8 cellular contexts compared by ENCODE assay signal in the genomic region with DNA sequence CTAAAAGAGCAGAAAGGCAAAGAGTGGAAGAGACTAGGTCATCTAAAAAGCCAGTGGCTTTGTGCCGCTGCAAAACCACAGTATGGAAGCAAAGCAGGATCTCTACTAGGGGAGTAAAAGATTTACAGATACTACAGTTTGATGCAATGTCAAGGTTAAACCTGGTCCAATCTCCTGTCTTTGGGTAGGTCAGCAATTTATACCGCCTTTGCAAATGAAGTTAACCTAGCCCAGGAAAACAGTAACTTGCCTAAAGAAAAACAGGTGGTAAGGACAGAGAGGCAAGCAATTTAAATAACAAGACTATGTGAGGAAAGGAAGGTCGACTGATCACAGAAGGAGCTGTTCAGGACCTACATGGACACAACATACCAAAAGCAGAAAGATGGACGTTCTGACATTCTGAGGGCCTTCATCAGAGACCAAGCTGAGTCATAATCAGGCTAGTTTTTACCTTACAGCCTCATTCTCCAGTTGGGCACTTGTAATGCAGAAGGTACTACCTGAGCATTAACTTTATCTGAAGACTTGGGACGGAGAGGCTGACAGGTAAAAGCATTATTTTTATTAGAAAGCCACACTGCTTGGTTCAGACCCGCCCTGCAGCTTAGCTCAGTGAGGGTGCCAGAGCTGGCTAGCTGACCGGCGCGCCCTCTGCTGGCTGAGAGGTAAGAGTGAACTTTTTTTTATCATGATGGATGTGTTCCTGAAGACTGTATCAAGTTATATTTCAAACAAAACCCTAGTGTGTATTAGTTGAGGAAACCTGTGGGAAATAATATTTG. TPM values are rescaled to one million over a fixed set of nuclear protein-coding genes. Genes with fewer than 3 reads are reported as not detected.
DNase-seq lines count a peak whose midpoint lies in the region; ATAC-seq and TF ChIP-seq lines count a peak whose summit lies in the region.

No MANE protein-coding gene starts in this region.

- H3K36me3 ChIP-seq in GM23338 (ENCODE audit: insufficient read depth) = no peaks in the 10 kb centered on the region
- no peaks in the 10 kb centered on the region for H3K36me3 ChIP-seq in gastroesophageal sphincter
- H3K36me3 ChIP-seq in osteoblast (ENCODE audit: insufficient read depth, low read length) = no peaks in the 10 kb centered on the region
- no peaks in the 10 kb centered on the region for H3K36me3 ChIP-seq in thoracic aorta

- H3K9me2 ChIP-seq in GM23338 (ENCODE audit: insufficient read depth) = no peaks in the 10 kb centered on the region

- no peak for TF ChIP-seq POLR2A in gastroesophageal sphincter (IDR thresholded peaks at IDR 0.05)

- no peaks in the 10 kb centered on the region for H3K27me3 ChIP-seq in GM23338 (ENCODE audit: insufficient read depth)
- H3K27me3 ChIP-seq in gastroesophageal sphincter = no peaks in the 10 kb centered on the region
- H3K27me3 ChIP-seq in osteoblast (ENCODE audit: insufficient read depth, low read length) = no peaks in the 10 kb centered on the region
- no peaks in the 10 kb centered on the region for H3K27me3 ChIP-seq in thoracic aorta (replicated peaks; ENCODE audit: insufficient read depth)

- 4 to 17% methylated on average over 7 to 9 of the region's 9 CpGs for WGBS in gastroesophageal sphincter (ENCODE audit: low coverage in 1 of 2), 2 donors

- peaks cover 4% of the 10 kb centered on the region for H3K27me3 Mint-ChIP-seq in GM23338 (ENCODE audit: insufficient read depth, low read depth, poor library complexity)

- TF ChIP-seq CTCF in GM23338 (conservative IDR thresholded peaks at IDR 0.05; ENCODE audit: low read depth in 2 of 2) = peak; percentile 91 to 98
- peak; percentile 81 to 89 (median 88) for TF ChIP-seq CTCF in gastroesophageal sphincter (IDR thresholded peaks at IDR 0.05)
- TF ChIP-seq CTCF in osteoblast (IDR thresholded peaks at IDR 0.05; ENCODE audit: extremely low read depth, low read depth, low read length) = peak; percentile 92
- TF ChIP-seq CTCF in thoracic aorta (IDR thresholded peaks at IDR 0.05) = peak; percentile 79

- peak overlapping the region; percentile 86 for H3K27ac Mint-ChIP-seq in GM23338

- peak overlapping the region; percentile 66 for H3K4me3 Mint-ChIP-seq in GM23338

- H3K4me3 ChIP-seq in GM23338 (peak overlapping the region; percentile 48), gastroesophageal sphincter (peak overlapping the region; percentile 10 to 11), osteoblast (ENCODE audit: insufficient read depth, low read length) (peak overlapping the region; percentile 51), thoracic aorta (peak overlapping the region; percentile 61)

- H3K4me1 Mint-ChIP-seq in GM23338 = peaks cover 33% of the 10 kb centered on the region

- H2AFZ ChIP-seq in GM23338 (peak overlapping the region; percentile 20; the same call in 1 of the 2 replicates), osteoblast (ENCODE audit: low read length) (peak overlapping the region; percentile 75)

- ATAC-seq in GM23338 = peak; percentile 85
- ATAC-seq in gastroesophageal sphincter = peak; percentile 71
- ATAC-seq in thoracic aorta (ENCODE audit: insufficient number of reproducible peaks, low FRiP score, low read depth) = peak; percentile 70

- H3K4me2 ChIP-seq in GM23338 (peak overlapping the region; percentile 73), osteoblast (ENCODE audit: insufficient read depth, low read length) (peak overlapping the region; percentile 77)

- in situ Hi-C loops in SK-MEL-5 (cut with HindIII; ENCODE audit: low pct_unique_long_range_greater_than_20kb, low sequenced_read_pairs) = no loop called here

- H3K4me1 ChIP-seq in GM23338 (ENCODE audit: insufficient read depth) (peaks cover 35% of the 10 kb centered on the region), gastroesophageal sphincter (peaks cover 0 to 27% (median 2%) of the 10 kb centered on the region in 3 donors), osteoblast (ENCODE audit: insufficient read depth, low read length) (no peaks in the 10 kb centered on the region), thoracic aorta (ENCODE audit: control insufficient read depth in 1 of 2, low read depth in 2 of 2) (peaks cover 3 to 21% of the 10 kb centered on the region in 2 donors)

- H3F3A ChIP-seq in GM23338 (replicated peaks; ENCODE audit: low read depth) = 0 out of 2 replicates have a peak, but pooled peaks cover 3% of the 10 kb centered on the region

- H3K9me3 ChIP-seq in gastroesophageal sphincter (no peaks in the 10 kb centered on the region), osteoblast (ENCODE audit: low read depth, low read length) (no peaks in the 10 kb centered on the region), thoracic aorta (no peaks in the 10 kb centered on the region)

- no peaks in the 10 kb centered on the region for H3K36me3 Mint-ChIP-seq in GM23338 (ENCODE audit: low read depth)

- no peak for TF ChIP-seq EP300 in gastroesophageal sphincter (IDR thresholded peaks at IDR 0.05)

- H4K20me1 ChIP-seq in GM23338 (replicated peaks; ENCODE audit: insufficient read depth) (no peaks in the 10 kb centered on the region), osteoblast (ENCODE audit: insufficient read depth, low read length) (no peaks in the 10 kb centered on the region)

- DNase-seq in Daoy (ENCODE audit: low read depth) (peak; percentile 81), GM23338 (ENCODE audit: low spot score) (peak; percentile 82), LoVo (ENCODE audit: low spot score) (peak; percentile 73), SK-MEL-5 (ENCODE audit: low read depth, low spot score) (peak; percentile 84), osteoblast (ENCODE audit: insufficient read length, low spot score, missing footprints) (peak; percentile 65), thoracic aorta (ENCODE audit: low spot score) (no peak)
- peak; percentile 50 to 75 (median 58) for DNase-seq in activated naive CD4-positive, alpha-beta T cell (lab: John Stamatoyannopoulos, UW)

- H3K9me3 Mint-ChIP-seq in GM23338 = no peaks in the 10 kb centered on the region

- H3K27ac ChIP-seq in GM23338 (ENCODE audit: low read depth) (peak overlapping the region; percentile 41), gastroesophageal sphincter (no peak overlapping the region), osteoblast (ENCODE audit: low read depth, low read length) (no peak overlapping the region), thoracic aorta (no peak overlapping the region)

- H3K79me2 ChIP-seq in GM23338 (replicated peaks; ENCODE audit: insufficient read depth) (no peaks in the 10 kb centered on the region), osteoblast (ENCODE audit: insufficient read depth, low read length) (no peaks in the 10 kb centered on the region)

TF ChIP-seq in GM23338, 12 proteins besides CTCF, POLR2A, EP300 and RAD21:
- TF ChIP-seq, protein P1, sequence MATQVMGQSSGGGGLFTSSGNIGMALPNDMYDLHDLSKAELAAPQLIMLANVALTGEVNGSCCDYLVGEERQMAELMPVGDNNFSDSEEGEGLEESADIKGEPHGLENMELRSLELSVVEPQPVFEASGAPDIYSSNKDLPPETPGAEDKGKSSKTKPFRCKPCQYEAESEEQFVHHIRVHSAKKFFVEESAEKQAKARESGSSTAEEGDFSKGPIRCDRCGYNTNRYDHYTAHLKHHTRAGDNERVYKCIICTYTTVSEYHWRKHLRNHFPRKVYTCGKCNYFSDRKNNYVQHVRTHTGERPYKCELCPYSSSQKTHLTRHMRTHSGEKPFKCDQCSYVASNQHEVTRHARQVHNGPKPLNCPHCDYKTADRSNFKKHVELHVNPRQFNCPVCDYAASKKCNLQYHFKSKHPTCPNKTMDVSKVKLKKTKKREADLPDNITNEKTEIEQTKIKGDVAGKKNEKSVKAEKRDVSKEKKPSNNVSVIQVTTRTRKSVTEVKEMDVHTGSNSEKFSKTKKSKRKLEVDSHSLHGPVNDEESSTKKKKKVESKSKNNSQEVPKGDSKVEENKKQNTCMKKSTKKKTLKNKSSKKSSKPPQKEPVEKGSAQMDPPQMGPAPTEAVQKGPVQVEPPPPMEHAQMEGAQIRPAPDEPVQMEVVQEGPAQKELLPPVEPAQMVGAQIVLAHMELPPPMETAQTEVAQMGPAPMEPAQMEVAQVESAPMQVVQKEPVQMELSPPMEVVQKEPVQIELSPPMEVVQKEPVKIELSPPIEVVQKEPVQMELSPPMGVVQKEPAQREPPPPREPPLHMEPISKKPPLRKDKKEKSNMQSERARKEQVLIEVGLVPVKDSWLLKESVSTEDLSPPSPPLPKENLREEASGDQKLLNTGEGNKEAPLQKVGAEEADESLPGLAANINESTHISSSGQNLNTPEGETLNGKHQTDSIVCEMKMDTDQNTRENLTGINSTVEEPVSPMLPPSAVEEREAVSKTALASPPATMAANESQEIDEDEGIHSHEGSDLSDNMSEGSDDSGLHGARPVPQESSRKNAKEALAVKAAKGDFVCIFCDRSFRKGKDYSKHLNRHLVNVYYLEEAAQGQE (IDR thresholded peaks at IDR 0.05; ENCODE audit: unreplicated experiment) = no peak
- no peak for TF ChIP-seq ZNF331 (CRISPR knock-in tag; IDR thresholded peaks at IDR 0.05; ENCODE audit: low read depth)

RNA-seq across cellular contexts. Expression of a gene that starts 15.9 kb away (rescaled TPM):
- 0.63 TPM in 1 of 2 replicates, not detected in the other for total RNA-seq in Daoy (2014; rRNA removed; shearing (Covaris generic))
- total RNA-seq in GM23338 (2014; rRNA removed; shearing (Covaris generic)) = 0.24 TPM in 1 of 2 replicates, not detected in the other
- not detected in 2 replicates for polyA plus RNA-seq in GM23338 (2016; fragmentation: Nextera tagmentation; extraction: Ambion mirVana)
- 0.67 and 0.95 TPM in 2 replicates for total RNA-seq in SK-MEL-5 (2014; rRNA removed; shearing (Covaris generic))
- not detected in 2 replicates for polyA plus RNA-seq in SK-MEL-5 (2015; cell fraction: cytosol; rRNA removed)
- not detected in 2 replicates for polyA plus RNA-seq in SK-MEL-5 (2015; cell fraction: nucleus; rRNA removed)
- total RNA-seq in gastroesophageal sphincter (1 to 10 TPM in 2 of 4 donors, under 1 TPM in 1, not detected in 1; 0.39 to 1.9 (median 1.4) TPM), osteoblast (2.2 and 3.5 TPM in 2 replicates), thoracic aorta (1 to 10 TPM in 1 of 2 donors, not detected in 1; 2.6 TPM)

Comparison
In these comparisons a context has a peak if more than half of its experiments do, and no peak if none do; other contexts are left out.
1. H3K4me3 ChIP-seq: peak in every context shown above with its lines; median percentile 61 in thoracic aorta; 51 in osteoblast; 48 in GM23338; 10 in gastroesophageal sphincter.